Comparison of ENCODE assay signal across 18 cellular contexts in the genomic region with DNA sequence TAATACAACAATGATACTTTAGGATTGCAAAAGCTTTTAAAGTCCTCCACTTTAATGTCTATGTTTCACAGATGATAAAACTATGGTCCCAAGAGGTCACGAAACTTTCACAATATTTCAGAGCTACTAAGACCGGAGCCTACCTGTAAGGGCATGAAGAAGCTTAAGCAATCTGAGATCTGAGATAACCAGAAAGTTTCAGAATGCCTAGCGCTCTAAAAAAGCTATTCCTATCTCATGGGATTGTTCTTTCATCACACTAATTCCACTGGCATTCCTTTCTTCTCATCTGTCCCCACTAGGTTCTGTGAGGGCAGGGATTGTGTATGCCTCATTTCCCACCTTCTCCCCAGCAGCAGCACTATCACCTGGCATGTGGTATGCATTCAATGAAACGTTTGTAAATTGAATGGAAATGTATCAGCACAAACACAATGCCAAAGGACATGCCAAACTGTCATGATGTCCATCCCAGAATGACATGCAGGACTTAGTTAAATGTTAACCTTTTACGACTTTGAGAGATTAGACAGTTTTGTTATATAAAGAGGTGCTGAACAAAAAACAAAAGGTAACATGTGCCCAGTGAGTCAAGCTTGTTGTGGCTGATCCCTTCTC.
DNase-seq lines count a peak whose midpoint lies in the region; ATAC-seq, FAIRE-seq and TF ChIP-seq lines count a peak whose summit lies in the region.
"Had no signal": no experiment of that assay in that cellular context is flagged by ENCODE, and none has a peak within 500 bp of the region (broad histone marks: within the 10 kb centered on the region; RNA-seq: fewer than 3 reads in every experiment).

No MANE protein-coding gene starts in this region.

- H3K27me3 ChIP-seq in keratinocyte (ENCODE audit: control insufficient read depth, extremely low read depth, insufficient read depth, low read length) (no peaks in the 10 kb centered on the region), pancreas (no peaks in the 10 kb centered on the region), osteoblast (ENCODE audit: insufficient read depth, low read length) (no peaks in the 10 kb centered on the region)

- no peak overlapping the region for H3K27ac Mint-ChIP-seq in mesothelial cell of epicardium
- H3K27ac Mint-ChIP-seq: CD4-positive, alpha-beta memory T cell had no signal

- no peaks in the 10 kb centered on the region for H3K27me3 Mint-ChIP-seq in mesothelial cell of epicardium (ENCODE audit: low read depth)
- H3K27me3 Mint-ChIP-seq: CD4-positive, alpha-beta memory T cell had no signal

- DNase-seq in Caki2 (ENCODE audit: low read depth) (peak; percentile 72), amniotic epithelial cell (ENCODE audit: low read depth) (peak; percentile 3), keratinocyte (ENCODE audit: low read depth, low spot score) (no peak), pancreas (no peak), NCI-H128 (lab: John Stamatoyannopoulos, UW; ENCODE audit: unreplicated experiment) (no peak), mesothelial cell of epicardium (ENCODE audit: low spot score in 2 of 2, unreplicated experiment in 2 of 2) (no peak), osteoblast (ENCODE audit: insufficient read length, low spot score, missing footprints) (no peak)
- DNase-seq: ACHN; CD4-positive, alpha-beta memory T cell; EL; GOT3; KBM-7; NCI-H1048; NCI-H345; NCI-H526 treated with DMSO at 0.1 percent for 48 hours; NK-92 treated with Interleukin-12 subunit alpha and Interleukin-12 subunit beta, amount 100 ng/mL, for 24 hours had no signal

- H2AFZ ChIP-seq in keratinocyte (ENCODE audit: control insufficient read depth, low read length) (peak overlapping the region; percentile 68), osteoblast (ENCODE audit: low read length) (no peak overlapping the region)

- no peak overlapping the region for H3K9ac ChIP-seq in keratinocyte (ENCODE audit: control insufficient read depth, extremely low read depth, insufficient read depth, low read length)

- FAIRE-seq in keratinocyte (lab: Jason Lieb, UNC) (peak; percentile 79), pancreas (lab: Jason Lieb, UNC) (no peak)

- intact Hi-C loops in pancreas (cut with DNase I) = no loop called here

- H3K36me3 Mint-ChIP-seq in mesothelial cell of epicardium = no peaks in the 10 kb centered on the region
- H3K36me3 Mint-ChIP-seq: CD4-positive, alpha-beta memory T cell had no signal

- H3K9me3 Mint-ChIP-seq in mesothelial cell of epicardium = no peaks in the 10 kb centered on the region

- WGBS in pancreas, 2 donors = 32 to 37% methylated on average over 5 of the region's 5 CpGs

- H3K27ac ChIP-seq in keratinocyte (ENCODE audit: control insufficient read depth, insufficient read depth, low read length) (peak overlapping the region; percentile 11), pancreas (peak overlapping the region in 1 of 4 donors; percentile 3), osteoblast (ENCODE audit: low read depth, low read length) (no peak overlapping the region)

- dilution Hi-C loops in keratinocyte (cut with MboI; ENCODE audit: extremely low pct_ligation_motif_present, low sequenced_read_pairs) = no loop called here

- H3K4me1 Mint-ChIP-seq in mesothelial cell of epicardium = peaks cover 35% of the 10 kb centered on the region
- H3K4me1 Mint-ChIP-seq: CD4-positive, alpha-beta memory T cell had no signal

- ATAC-seq in pancreas (peak in 3 of 4 donors; percentile 34 to 63 (median 56)), HG03442 (IDR thresholded peaks at IDR 0.05; ENCODE audit: unreplicated experiment) (no peak)
- ATAC-seq: Right ventricle myocardium inferior had no signal

- TF ChIP-seq CTCF in keratinocyte (optimal IDR thresholded peaks at IDR 0.05 in 1 of 3, IDR thresholded peaks at IDR 0.05 in 1 of 3, conservative IDR thresholded peaks at IDR 0.05 in 1 of 3; ENCODE audit: extremely low read depth in 1 of 3, insufficient read depth in 2 of 3, low read length in 3 of 3) (no peak), pancreas (IDR thresholded peaks at IDR 0.05) (no peak), mesothelial cell of epicardium (IDR thresholded peaks at IDR 0.05; ENCODE audit: unreplicated experiment) (no peak), osteoblast (IDR thresholded peaks at IDR 0.05; ENCODE audit: extremely low read depth, low read depth, low read length) (no peak)

- in situ Hi-C loops in Caki2 (cut with HindIII; ENCODE audit: low pct_unique_long_range_greater_than_20kb, low sequenced_read_pairs) = no loop called here

- H3K4me3 ChIP-seq in keratinocyte (ENCODE audit: control insufficient read depth in 2 of 3, extremely low read depth in 1 of 3, insufficient read depth in 2 of 3, low read depth in 1 of 3, low read length in 3 of 3) = peak overlapping the region in 1 of 3 experiments; percentile 1
- H3K4me3 ChIP-seq in pancreas = no peak overlapping the region
- no peak overlapping the region for H3K4me3 ChIP-seq in osteoblast (ENCODE audit: insufficient read depth, low read length)

- H3K9me1 ChIP-seq in keratinocyte (ENCODE audit: control insufficient read depth, extremely low read depth, insufficient read depth, low read length) = no peaks in the 10 kb centered on the region

- H3K4me2 ChIP-seq in keratinocyte (ENCODE audit: control insufficient read depth, extremely low read depth, insufficient read depth, low read depth, low read length) = peak overlapping the region; percentile 49
- no peak overlapping the region for H3K4me2 ChIP-seq in osteoblast (ENCODE audit: insufficient read depth, low read length)

- H3K36me3 ChIP-seq in keratinocyte (ENCODE audit: control insufficient read depth in 2 of 2, extremely low read depth in 1 of 2, insufficient read depth in 2 of 2, low read length in 2 of 2) (no peaks in the 10 kb centered on the region), pancreas (no peaks in the 10 kb centered on the region), osteoblast (ENCODE audit: insufficient read depth, low read length) (no peaks in the 10 kb centered on the region)

- H3K4me1 ChIP-seq in keratinocyte (ENCODE audit: control insufficient read depth, extremely low read depth, insufficient read depth, low read length) (peaks cover 22% of the 10 kb centered on the region), pancreas (peaks cover 0 to 4% (median 0%) of the 10 kb centered on the region in 3 donors), osteoblast (ENCODE audit: insufficient read depth, low read length) (no peaks in the 10 kb centered on the region)

- H3K9me3 ChIP-seq in keratinocyte (ENCODE audit: control insufficient read depth, low read depth, low read length) = no peaks in the 10 kb centered on the region
- H3K9me3 ChIP-seq in pancreas = no peaks in the 10 kb centered on the region
- H3K9me3 ChIP-seq in osteoblast (ENCODE audit: low read depth, low read length) = no peaks in the 10 kb centered on the region

- H3K79me2 ChIP-seq in keratinocyte (ENCODE audit: control insufficient read depth, insufficient read depth, low read length) = no peaks in the 10 kb centered on the region
- H3K79me2 ChIP-seq in osteoblast (ENCODE audit: insufficient read depth, low read length) = no peaks in the 10 kb centered on the region

- no peak overlapping the region for H3K4me3 Mint-ChIP-seq in mesothelial cell of epicardium
- H3K4me3 Mint-ChIP-seq: CD4-positive, alpha-beta memory T cell had no signal

- H4K20me1 ChIP-seq in keratinocyte (ENCODE audit: control insufficient read depth, extremely low read depth, insufficient read depth, low read length) = no peaks in the 10 kb centered on the region
- H4K20me1 ChIP-seq in osteoblast (ENCODE audit: insufficient read depth, low read length) = no peaks in the 10 kb centered on the region

Comparison
In these comparisons a context has a peak if more than half of its experiments do, and no peak if none do; other contexts are left out.
1. DNase-seq: peak in Caki2 (single experiment) and amniotic epithelial cell (single experiment); none in keratinocyte (single experiment), pancreas (0 of 6), NCI-H128 (single experiment), mesothelial cell of epicardium (0 of 2) and osteoblast (single experiment).